Comparison of ENCODE assay signal across 16 cellular contexts in genomic region chr17:19129500-19129899, GRCh38. TPM values are rescaled to one million over a fixed set of nuclear protein-coding genes. Genes with fewer than 3 reads are reported as not detected.
DNase-seq lines count a peak whose midpoint lies in the region; ATAC-seq, FAIRE-seq and TF ChIP-seq lines count a peak whose summit lies in the region.
"Not testable (repeated sequence)": the region's sequence is repeated elsewhere in the genome, so short reads cannot be mapped to it uniquely, and the experiment has no call there.
"Had no signal": no experiment of that assay in that cellular context is flagged by ENCODE, and none has a peak within 500 bp of the region (broad histone marks: within the 10 kb centered on the region; RNA-seq: fewer than 3 reads in every experiment).

No MANE protein-coding gene starts in this region.

- not testable (repeated sequence) for TF ChIP-seq RAD21 in IMR-90 (IDR thresholded peaks at IDR 0.05; ENCODE audit: low read length); K562 (CRISPR knock-in tag; conservative IDR thresholded peaks at IDR 0.05 in 1 of 2, IDR thresholded peaks at IDR 0.05 in 1 of 2)

- H3K79me2 ChIP-seq in K562 (ENCODE audit: control insufficient read depth, insufficient read depth, low read length), result not testable (repeated sequence)

- CTCF ChIA-PET in IMR-90 (lab: Yijun Ruan, JAX); K562 (lab: Yijun Ruan, JAX; ENCODE audit: low intra/inter-chr PET ratio): not testable (repeated sequence)

- H3K56ac ChIP-seq in IMR-90 (ENCODE audit: extremely low read depth, insufficient read depth, low read length), result not testable (repeated sequence)

- H3K9me3 ChIP-seq in IMR-90 (ENCODE audit: control insufficient read depth, insufficient read depth, low read length); K562 (replicated peaks; ENCODE audit: control insufficient read depth, insufficient read depth, low read depth, low read length); right lobe of liver: not testable (repeated sequence)

- not testable (repeated sequence) for H3K4me3 ChIP-seq in IMR-90 (ENCODE audit: insufficient read depth, low read depth, low read length); K562; right lobe of liver

- not testable (repeated sequence) for H4K8ac ChIP-seq in IMR-90 (ENCODE audit: low read depth in 2 of 2, low read length in 2 of 2)

- H3K4me1 Mint-ChIP-seq in activated T-cell treated with anti-CD3 and anti-CD28 coated beads, Interleukin-2, amount 50 U/mL, for 4 hours (ENCODE audit: low read depth), result not testable (repeated sequence)

- H2AFZ ChIP-seq in IMR-90 (replicated peaks; ENCODE audit: low read length, poor library complexity); K562 (ENCODE audit: low read depth, low read length): not testable (repeated sequence)

- H2BK15ac ChIP-seq in IMR-90 (ENCODE audit: low read depth, low read length), result not testable (repeated sequence)

- TF ChIP-seq EP300 in K562 (IDR thresholded peaks at IDR 0.05; ENCODE audit: low read length), result not testable (repeated sequence)

- TF ChIP-seq CTCF in IMR-90 (conservative IDR thresholded peaks at IDR 0.05; ENCODE audit: low read depth, low read length); K562 (IDR thresholded peaks at IDR 0.05 in 2 of 3, conservative IDR thresholded peaks at IDR 0.05 in 1 of 3; ENCODE audit: insufficient read depth in 2 of 3, low read depth in 1 of 3, low read length in 3 of 3); right lobe of liver (IDR thresholded peaks at IDR 0.05): not testable (repeated sequence)

- not testable (repeated sequence) for H3K36me3 ChIP-seq in IMR-90 (ENCODE audit: control insufficient read depth, insufficient read depth, low read length); K562 (ENCODE audit: control insufficient read depth, insufficient read depth, low read length); right lobe of liver

- not testable (repeated sequence) for H3K4ac ChIP-seq in IMR-90 (ENCODE audit: low read depth, low read length)

- not testable (repeated sequence) for H3K36me3 Mint-ChIP-seq in activated T-cell treated with anti-CD3 and anti-CD28 coated beads, Interleukin-2, amount 50 U/mL, for 4 hours (ENCODE audit: insufficient read depth); activated naive CD4-positive, alpha-beta T cell treated with anti-CD3 and anti-CD28 coated beads, Interleukin-2, amount 50 U/mL, for 72 hours

- H3K27ac ChIP-seq in IMR-90 (ENCODE audit: insufficient read depth, low read length); K562 (ENCODE audit: extremely low read depth, low read depth, low read length); right lobe of liver: not testable (repeated sequence)

- in situ Hi-C loops in IMR-90 (cut with MboI; ENCODE audit: low sequenced_read_pairs); K562 (cut with MboI): not testable (repeated sequence)

- not testable (repeated sequence) for H3K4me2 ChIP-seq in IMR-90 (ENCODE audit: low read depth, low read length); K562 (ENCODE audit: insufficient read depth, low read length)

- H3K23ac ChIP-seq in IMR-90 (ENCODE audit: low read depth, low read length), result not testable (repeated sequence)

- BruUV-seq in IMR-90 (replicated peaks; lab: Mats Ljungman, UMichigan); K562 (replicated peaks; lab: Mats Ljungman, UMichigan): not testable (repeated sequence)

- not testable (repeated sequence) for H3K79me1 ChIP-seq in IMR-90 (ENCODE audit: low read depth in 1 of 2, low read length in 2 of 2)

- not testable (repeated sequence) for H2BK120ac ChIP-seq in IMR-90 (ENCODE audit: low read depth, low read length)

- not testable (repeated sequence) for H2BK5ac ChIP-seq in IMR-90 (ENCODE audit: low read depth, low read length, poor library complexity, severe bottlenecking)

- POLR2A ChIA-PET in IMR-90 (lab: Charles Lee; ENCODE audit: unreplicated experiment); K562 (lab: Yijun Ruan, JAX): not testable (repeated sequence)

- H3K9me1 ChIP-seq in IMR-90 (ENCODE audit: insufficient read depth, low read length); K562 (ENCODE audit: control insufficient read depth, insufficient read depth, low read length): not testable (repeated sequence)

- not testable (repeated sequence) for H3K18ac ChIP-seq in IMR-90 (ENCODE audit: low read depth, low read length)

- H2BK20ac ChIP-seq in IMR-90 (ENCODE audit: low read depth, low read length), result not testable (repeated sequence)

- not testable (repeated sequence) for H2AK9ac ChIP-seq in IMR-90 (replicated peaks; ENCODE audit: low read depth, low read length, poor library complexity)

- not testable (repeated sequence) for H3K27ac Mint-ChIP-seq in activated naive CD4-positive, alpha-beta T cell treated with anti-CD3 and anti-CD28 coated beads, Interleukin-2, amount 50 U/mL, for 72 hours

- H3K27me3 ChIP-seq in IMR-90 (ENCODE audit: control insufficient read depth, insufficient read depth, low read length); K562 (ENCODE audit: control insufficient read depth in 2 of 2, insufficient read depth in 2 of 2, low read length in 2 of 2); right lobe of liver: not testable (repeated sequence)

- ATAC-seq in IMR-90 (ENCODE audit: low read depth), result peak; percentile 58; the same call in 1 of the 2 replicates
- peak; percentile 23 to 48 for ATAC-seq in activated CD4-positive, CD25-positive, alpha-beta regulatory T cell treated with anti-CD3 and anti-CD28 coated beads, Interleukin-2, amount 50 U/mL, for 24 hours
- peak; percentile 50 to 53 for ATAC-seq in activated T-cell treated with anti-CD3 and anti-CD28 coated beads, Interleukin-2, amount 50 U/mL, for 4 hours
- ATAC-seq in activated naive CD4-positive, alpha-beta T cell treated with anti-CD3 and anti-CD28 coated beads, Interleukin-2, amount 50 U/mL, for 72 hours, result peak; percentile 42 to 47
- peak; percentile 74 for ATAC-seq in K562
- ATAC-seq in right lobe of liver, result peak in 3 of 4 donors; percentile 39 to 48 (median 40)

- H3K4me1 ChIP-seq in IMR-90 (ENCODE audit: control insufficient read depth, insufficient read depth, low read length); K562 (replicated peaks in 1 of 2; ENCODE audit: control insufficient read depth in 2 of 2, insufficient read depth in 2 of 2, low read length in 2 of 2); right lobe of liver: not testable (repeated sequence)

- not testable (repeated sequence) for H3K27me3 Mint-ChIP-seq in activated T-cell treated with anti-CD3 and anti-CD28 coated beads, Interleukin-2, amount 50 U/mL, for 4 hours (ENCODE audit: low read depth)

- not testable (repeated sequence) for H4K5ac ChIP-seq in IMR-90 (ENCODE audit: low read depth, low read length)

- H4K91ac ChIP-seq in IMR-90 (ENCODE audit: insufficient read depth, low read depth, low read length), result not testable (repeated sequence)

- not testable (repeated sequence) for H2AK5ac ChIP-seq in IMR-90 (ENCODE audit: low read depth, low read length)

- not testable (repeated sequence) for H3K4me3 Mint-ChIP-seq in activated T-cell treated with anti-CD3 and anti-CD28 coated beads, Interleukin-2, amount 50 U/mL, for 4 hours

- FAIRE-seq in GM18507 (lab: Jason Lieb, UNC) (peak; percentile 77), K562 (lab: Jason Lieb, UNC) (peak; percentile 59)

- intact Hi-C loops in IMR-90 (cut with micrococcal nuclease); K562 (cut with micrococcal nuclease); right lobe of liver (cut with DNase I): not testable (repeated sequence)

- TF ChIP-seq POLR2A in IMR-90 (IDR thresholded peaks at IDR 0.05; ENCODE audit: low read depth, low read length); K562 (conservative IDR thresholded peaks at IDR 0.05); right lobe of liver (IDR thresholded peaks at IDR 0.05): not testable (repeated sequence)

- dilution Hi-C loops in IMR-90 (cut with HindIII; ENCODE audit: low sequenced_read_pairs, unreplicated experiment), result not testable (repeated sequence)

- not testable (repeated sequence) for H3K14ac ChIP-seq in IMR-90 (replicated peaks; ENCODE audit: low read depth, low read length)

- H3K9me3 Mint-ChIP-seq in activated T-cell treated with anti-CD3 and anti-CD28 coated beads, Interleukin-2, amount 50 U/mL, for 4 hours; activated naive CD4-positive, alpha-beta T cell treated with anti-CD3 and anti-CD28 coated beads, Interleukin-2, amount 50 U/mL, for 72 hours: not testable (repeated sequence)

- WGBS in IMR-90 (ENCODE audit: extremely low coverage in 2 of 2, insufficient read length in 1 of 2), 2 experiments, result no CpG with 5 or more reads among the region's 9 CpGs
- no CpG with 5 or more reads among the region's 9 CpGs for WGBS in K562 (ENCODE audit: insufficient coverage, low coverage, missing lambda C conversion rate)
- no CpG with 5 or more reads among the region's 9 CpGs for WGBS in right lobe of liver (ENCODE audit: insufficient coverage, low coverage, low lambda C conversion rate, missing lambda C conversion rate)

- H4K20me1 ChIP-seq in IMR-90 (ENCODE audit: insufficient read depth, low read length); K562 (replicated peaks; ENCODE audit: control insufficient read depth, insufficient read depth, low read length): not testable (repeated sequence)

- not testable (repeated sequence) for DNase-seq in GM18507 (ENCODE audit: extremely low spot score, insufficient read length, low read depth); IMR-90; activated T-cell treated with anti-CD3 and anti-CD28 coated beads, Interleukin-2, amount 50 U/mL, for 4 hours; activated naive CD4-positive, alpha-beta T cell treated with anti-CD3 and anti-CD28 coated beads, Interleukin-2, amount 50 U/mL, for 72 hours (ENCODE audit: low spot score in 2 of 2); K562 (ENCODE audit: extremely low read depth in 1 of 4, low spot score in 3 of 4); right lobe of liver

- H3K9ac ChIP-seq in IMR-90 (ENCODE audit: low read depth, low read length); K562 (ENCODE audit: insufficient read depth in 1 of 2, low read depth in 2 of 2, low read length in 2 of 2): not testable (repeated sequence)

RNA-seq across cellular contexts. Expression of gene GRAPL, which starts 2.1 kb away (rescaled TPM):
- not detected in 2 replicates for total RNA-seq in IMR-90 (2012; rRNA removed)
- not detected in 2 replicates for polyA plus RNA-seq in IMR-90 (2012; rRNA removed)
- polyA plus RNA-seq in IMR-90 (2012; cell fraction: cytosol; rRNA removed), result not detected in 2 replicates
- polyA plus RNA-seq in IMR-90 (2012; cell fraction: nucleus; rRNA removed; ENCODE audit: low replicate concordance), result 0.37 and 0.71 TPM in 2 replicates
- total RNA-seq in activated T-cell treated with anti-CD3 and anti-CD28 coated beads, Interleukin-2, amount 50 U/mL, for 4 hours, result 1 to 10 TPM; 1.4 to 2.5 (median 2.0) TPM
- 1 to 10 TPM; 8.1 to 9.4 TPM for total RNA-seq in activated naive CD4-positive, alpha-beta T cell treated with anti-CD3 and anti-CD28 coated beads, Interleukin-2, amount 50 U/mL, for 72 hours
- 0.48 and 0.81 TPM in 2 replicates for total RNA-seq in K562 (2011; cell fraction: chromatin; rRNA removed; ENCODE audit: low replicate concordance)
- total RNA-seq in K562 (2011; cell fraction: nucleolus; rRNA removed), result not detected in 2 replicates
- 0.37 TPM in 1 of 2 replicates, not detected in the other for total RNA-seq in K562 (2011; cell fraction: nucleoplasm; rRNA removed)
- total RNA-seq in K562 (2014; rRNA removed), result not detected in 2 replicates
- not detected in 2 replicates for total RNA-seq in K562 (2014; rRNA removed; fragmentation: Illumina TruSeq; extraction: Trizol)
- not detected in 2 replicates for total RNA-seq in K562 (2015; rRNA removed; fragmentation: Illumina TruSeq; extraction: Trizol)
- 0.22 TPM in 1 of 2 replicates, not detected in the other for total RNA-seq in K562 (2021)
- 0.11 TPM in 1 of 2 replicates, not detected in the other for polyA plus RNA-seq in K562 (2011; rRNA removed)
- polyA plus RNA-seq in K562 (2011; cell fraction: cytosol; rRNA removed), result not detected in 2 replicates
- polyA plus RNA-seq in K562 (2011; cell fraction: nucleus; rRNA removed), result not detected in 2 replicates
- not detected in 2 replicates for polyA plus RNA-seq in K562 (2012)
- polyA plus RNA-seq in K562 (2014; fragmentation: Illumina TruSeq; extraction: Trizol), result not detected in 2 replicates
- not detected for polyA plus RNA-seq in K562 (2014; fragmentation: Nextera tagmentation; extraction: Ambion mirVana)
- not detected in 2 replicates for polyA plus RNA-seq in K562 (2014; rRNA removed)
- not detected in 2 replicates for polyA minus RNA-seq in K562 (2011; rRNA and poly(A)+ RNA removed)
- polyA minus RNA-seq in K562 (2011; cell fraction: cytosol; rRNA and poly(A)+ RNA removed), result not detected in 2 replicates
- polyA minus RNA-seq in K562 (2011; cell fraction: nucleus; rRNA and poly(A)+ RNA removed), result not detected in 2 replicates
- total RNA-seq in right lobe of liver, result 1 to 10 TPM in 4 of 6 experiments, under 1 TPM in 2; 0.68 to 9.2 (median 2.2) TPM
- total RNA-seq: A172, A673, Calu3, Daoy, G401, GM23248, H1, H7 had no signal
- polyA plus RNA-seq: BJ, GM23248 had no signal
